In genomic region chr13:43054803-43055802, GRCh38 we compare ENCODE assay signal across 7 cellular contexts. TPM values are rescaled to one million over a fixed set of nuclear protein-coding genes. Genes with fewer than 3 reads are reported as not detected.
DNase-seq lines count a peak whose midpoint lies in the region; ATAC-seq, FAIRE-seq and TF ChIP-seq lines count a peak whose summit lies in the region.

No MANE protein-coding gene starts in this region.

- FAIRE-seq in astrocyte (lab: Jason Lieb, UNC) (no peak), small intestine (lab: Jason Lieb, UNC) (no peak)

- peak overlapping the region; percentile 89 for H3K27ac ChIP-seq in astrocyte (ENCODE audit: low read depth, low read length)
- peak overlapping the region; percentile 79 to 86 for H3K27ac ChIP-seq in small intestine (ENCODE audit: low read depth in 1 of 2, low read length in 1 of 2)

- H3K9ac ChIP-seq in astrocyte (ENCODE audit: low read length), result peak overlapping the region; percentile 91

- H3K4me1 Mint-ChIP-seq in astrocyte (ENCODE audit: low read depth, unreplicated experiment), result peaks cover 34% of the 10 kb centered on the region

- no peak overlapping the region for H3K4me3 Mint-ChIP-seq in astrocyte (ENCODE audit: unreplicated experiment)

- peak; percentile 64 for DNase-seq in LHCN-M2 (ENCODE audit: low read depth)
- peak; percentile 84 for DNase-seq in astrocyte (ENCODE audit: low read depth)
- DNase-seq in small intestine, result peak; percentile 57
- DNase-seq in stimulated activated CD4-positive, alpha-beta T cell treated with anti-CD3 and anti-CD28 coated beads, Interleukin-15, amount 100 ng/mL, for 24 hours, result no peak

- WGBS in small intestine, 3 donors, result 3 to 6% (median 5%) methylated on average over 13 of the region's 13 CpGs

- no peaks in the 10 kb centered on the region for H4K20me1 ChIP-seq in astrocyte (ENCODE audit: insufficient read depth, low read length)

- H3K27me3 ChIP-seq in astrocyte (ENCODE audit: insufficient read depth, low read length), result no peaks in the 10 kb centered on the region
- H3K27me3 ChIP-seq in small intestine (ENCODE audit: control insufficient read depth in 2 of 2, insufficient read depth in 2 of 2, low read length in 2 of 2), result no peaks in the 10 kb centered on the region

- no peaks in the 10 kb centered on the region for H3K36me3 ChIP-seq in astrocyte (ENCODE audit: insufficient read depth, low read length)
- H3K36me3 ChIP-seq in small intestine (ENCODE audit: control insufficient read depth in 2 of 2, insufficient read depth in 2 of 2, low read length in 2 of 2), result no peaks in the 10 kb centered on the region

- H3K27ac Mint-ChIP-seq in astrocyte (ENCODE audit: unreplicated experiment), result no peak overlapping the region

- H3K4me1 ChIP-seq in astrocyte (ENCODE audit: insufficient read depth, low read length) (peaks cover 23% of the 10 kb centered on the region), small intestine (ENCODE audit: control insufficient read depth in 2 of 2, insufficient read depth in 1 of 2, low read depth in 1 of 2, low read length in 1 of 2) (peaks cover 11 to 13% of the 10 kb centered on the region in 2 donors)

- TF ChIP-seq CTCF in astrocyte (IDR thresholded peaks at IDR 0.05; ENCODE audit: insufficient read depth, low read depth, low read length), result no peak

- peaks cover 40% of the 10 kb centered on the region for H3K79me2 ChIP-seq in astrocyte (ENCODE audit: insufficient read depth, low read length)

- peaks cover 1% of the 10 kb centered on the region for H3K9me3 Mint-ChIP-seq in astrocyte (ENCODE audit: unreplicated experiment)

- H3K4me3 ChIP-seq in astrocyte (ENCODE audit: insufficient read depth, low read depth, low read length), result peak overlapping the region; percentile 73
- peak overlapping the region; percentile 30; the same call in 1 of the 2 replicates for H3K4me3 ChIP-seq in iPS-18c (ENCODE audit: insufficient read depth, low read depth, low read length)
- H3K4me3 ChIP-seq in small intestine (ENCODE audit: low read depth in 1 of 2, low read length in 2 of 2), result peak overlapping the region in 1 of 2 donors; percentile 54

- H3K4me2 ChIP-seq in astrocyte (ENCODE audit: low read length), result peak overlapping the region; percentile 97

- ATAC-seq in GM18867 (IDR thresholded peaks at IDR 0.05; ENCODE audit: unreplicated experiment), result peak; percentile 56
- ATAC-seq in HG03565 (IDR thresholded peaks at IDR 0.05; ENCODE audit: unreplicated experiment), result no peak

- H2AFZ ChIP-seq in astrocyte (ENCODE audit: low read depth, low read length), result peak overlapping the region; percentile 53

- no peaks in the 10 kb centered on the region for H3K27me3 Mint-ChIP-seq in astrocyte (ENCODE audit: low read depth, unreplicated experiment)

- no peaks in the 10 kb centered on the region for H3K9me3 ChIP-seq in astrocyte (ENCODE audit: insufficient read depth, low read depth, low read length)
- no peaks in the 10 kb centered on the region for H3K9me3 ChIP-seq in iPS-18c (ENCODE audit: control insufficient read depth, insufficient read depth, low read length)
- no peaks in the 10 kb centered on the region for H3K9me3 ChIP-seq in small intestine (ENCODE audit: control insufficient read depth, low read depth)

- H3K36me3 Mint-ChIP-seq in astrocyte (ENCODE audit: low read depth, unreplicated experiment), result no peaks in the 10 kb centered on the region

RNA-seq across cellular contexts. Expression of gene DNAJC15, which starts 31.7 kb away (rescaled TPM):
- 7.2 and 9.8 TPM in 2 replicates for total RNA-seq in LHCN-M2 (2014; rRNA removed)
- polyA plus RNA-seq in LHCN-M2 (2012), result 25.4 TPM
- 10.9 and 13.8 TPM in 2 replicates for total RNA-seq in astrocyte
- polyA plus RNA-seq in small intestine, result 10 to 100 TPM; 25.7 to 37.2 (median 34.0) TPM
